8 cellular contexts compared by ENCODE assay signal in the genomic region with DNA sequence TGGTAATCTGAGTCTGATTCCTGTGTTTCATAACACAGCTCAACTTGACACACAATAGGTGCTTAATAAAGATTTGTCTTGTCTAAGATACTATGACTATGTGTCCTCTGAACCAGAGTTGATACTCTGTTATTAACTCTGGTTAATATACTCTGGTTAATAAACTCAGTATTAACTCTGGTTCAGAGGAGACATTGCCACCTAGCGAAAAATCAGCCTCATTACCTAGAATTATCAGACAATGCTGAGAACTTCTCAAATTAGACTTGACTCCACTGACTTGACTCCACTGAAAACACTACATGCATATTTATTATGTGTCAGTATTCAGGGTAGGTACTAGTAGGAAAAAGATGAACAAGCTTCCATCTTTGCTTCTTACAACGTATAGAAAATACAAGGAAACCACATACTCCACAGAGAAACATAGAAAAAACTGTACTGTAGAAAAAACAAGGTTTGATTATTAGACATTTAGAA.
DNase-seq lines count a peak whose midpoint lies in the region; ATAC-seq and TF ChIP-seq lines count a peak whose summit lies in the region.

No MANE protein-coding gene starts in this region.

- no peak overlapping the region for H3K4me3 Mint-ChIP-seq in immature natural killer cell

- peaks cover 0 to 4% of the 10 kb centered on the region in 2 donors for H3K4me1 Mint-ChIP-seq in immature natural killer cell

- in situ Hi-C loops in astrocyte of the spinal cord (cut with HindIII; ENCODE audit: low sequenced_read_pairs) = no loop called here

- peaks cover 0 to 5% (median 0%) of the 10 kb centered on the region in 3 donors for H3K36me3 Mint-ChIP-seq in immature natural killer cell

- H3K27ac Mint-ChIP-seq in immature natural killer cell = no peak overlapping the region

- no peak overlapping the region for H3K27ac ChIP-seq in tibial artery

- peak; percentile 88 for ATAC-seq in HG03159 (IDR thresholded peaks at IDR 0.05; ENCODE audit: unreplicated experiment)

- intact Hi-C loops in tibial artery (cut with DNase I; ENCODE audit: low total_unique reads) = no loop called here

- H3K4me1 ChIP-seq in tibial artery = no peaks in the 10 kb centered on the region

- H3K9me3 Mint-ChIP-seq in immature natural killer cell = no peaks in the 10 kb centered on the region

- H3K27me3 Mint-ChIP-seq in immature natural killer cell (ENCODE audit: low read depth in 3 of 3) = no peaks in the 10 kb centered on the region

- no peak overlapping the region for H3K4me3 ChIP-seq in astrocyte of the spinal cord (ENCODE audit: low read depth, low read length)
- H3K4me3 ChIP-seq in tibial artery = no peak overlapping the region
- H3K4me3 ChIP-seq in MG63 = no peak overlapping the region

- DNase-seq in DMS114 treated with DMSO at 0.1 percent for 48 hours (lab: John Stamatoyannopoulos, UW; ENCODE audit: unreplicated experiment) (peak; percentile 9), GM19240 (ENCODE audit: insufficient read length, low spot score) (peak; percentile 2), NCI-H526 treated with DMSO at 0.1 percent for 48 hours (lab: John Stamatoyannopoulos, UW) (peak; percentile 100), astrocyte of the spinal cord (ENCODE audit: low read depth, low spot score) (peak; percentile 63), immature natural killer cell (peak in 2 of 3 donors; percentile 18 to 21), tibial artery (no peak), MG63 (no peak)

- peaks cover 0 to 27% (median 0%) of the 10 kb centered on the region in 3 donors for H3K36me3 ChIP-seq in tibial artery
- peaks cover 13% of the 10 kb centered on the region for H3K36me3 ChIP-seq in MG63

- peak; percentile 63 for TF ChIP-seq CTCF in astrocyte of the spinal cord (IDR thresholded peaks at IDR 0.05; ENCODE audit: low read depth, low read length)
- TF ChIP-seq CTCF in tibial artery (IDR thresholded peaks at IDR 0.05) = peak; percentile 47

- H3K9me3 ChIP-seq in tibial artery (no peaks in the 10 kb centered on the region), MG63 (no peaks in the 10 kb centered on the region)

- H3K27me3 ChIP-seq in tibial artery = no peaks in the 10 kb centered on the region
- H3K27me3 ChIP-seq in MG63 = no peaks in the 10 kb centered on the region

Comparison
In these comparisons a context has a peak if more than half of its experiments do, and no peak if none do; other contexts are left out.
1. DNase-seq: peak in DMS114 treated with DMSO at 0.1 percent for 48 hours (single experiment), GM19240 (single experiment), NCI-H526 treated with DMSO at 0.1 percent for 48 hours (single experiment), astrocyte of the spinal cord (single experiment) and immature natural killer cell (2 of 3); none in tibial artery (0 of 2) and MG63 (single experiment).